ENCODE assay signal across 8 cellular contexts in the genomic region with DNA sequence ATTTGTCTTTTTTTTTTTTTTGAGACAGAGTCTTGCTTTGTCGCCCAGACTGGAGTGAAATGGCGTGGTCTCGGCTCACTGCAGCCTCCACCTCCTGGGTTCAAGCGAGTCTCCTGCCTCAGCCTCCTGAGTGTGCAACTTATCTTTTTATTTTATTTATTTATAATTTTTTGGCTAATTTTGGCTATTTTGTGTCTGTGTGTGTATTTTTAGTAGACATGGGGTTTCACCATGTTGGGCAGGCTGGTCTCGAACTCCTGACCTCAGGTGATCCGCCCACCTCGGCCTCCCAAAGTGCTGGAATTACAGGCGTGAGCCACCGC. TPM values are rescaled to one million over a fixed set of nuclear protein-coding genes. Genes with fewer than 3 reads are reported as not detected.
A peak's percentile ranks its signal among the peaks of the same experiment; 100 is the strongest.
DNase-seq lines count a peak whose midpoint lies in the region; ATAC-seq, FAIRE-seq and TF ChIP-seq lines count a peak whose summit lies in the region.
"Not testable (repeated sequence)": the region's sequence is repeated elsewhere in the genome, so short reads cannot be mapped to it uniquely, and the experiment has no call there.

No MANE protein-coding gene starts in this region.

- CTCF ChIA-PET in CD4-positive, alpha-beta memory T cell (lab: Charles Lee; ENCODE audit: partially characterized antibody) = interaction anchor here (0.6 to 5.5 kb wide), 10 partner anchors 13 to 98 kb away, joined by 3 to 40 read pairs (median 6); no protein-coding TSS in a partner anchor
- CTCF ChIA-PET in activated CD4-positive, alpha-beta T cell treated with anti-CD3 and anti-CD28 coated beads for 36 hours (lab: Charles Lee) = interaction anchor here (0.8 to 3.6 kb wide), 4 partner anchors 16 to 224 kb away, joined by 3 to 17 read pairs (median 6); no protein-coding TSS in a partner anchor
- CTCF ChIA-PET in K562 (lab: Yijun Ruan, JAX; ENCODE audit: low intra/inter-chr PET ratio) = interaction anchor here (0.7 kb wide), 1 partner anchor 433 kb away, joined by 4 read pairs; no protein-coding TSS in a partner anchor

- peaks cover 23 to 77% (median 45%) of the 10 kb centered on the region in 4 donors for H3K4me1 Mint-ChIP-seq in CD4-positive, alpha-beta memory T cell
- H3K4me1 Mint-ChIP-seq in activated CD4-positive, alpha-beta T cell treated with anti-CD3 and anti-CD28 coated beads for 36 hours = peaks cover 69% of the 10 kb centered on the region
- not testable (repeated sequence) for H3K4me1 Mint-ChIP-seq in progenitor cell of endocrine pancreas (ENCODE audit: low read depth)

- peak overlapping the region; percentile 91 for H3K27ac ChIP-seq in CD4-positive, alpha-beta memory T cell (ENCODE audit: low read depth, low read length)
- H3K27ac ChIP-seq in Karpas-422 (ENCODE audit: low read length) (0 out of 2 replicates have a peak overlapping the region, but pooled peaks have one; percentile 26), K562 (ENCODE audit: extremely low read depth, low read depth, low read length) (peak overlapping the region; percentile 93), lower lobe of right lung (peak overlapping the region; percentile 91), tibial nerve (peak overlapping the region; percentile 49 to 95 (median 90))

- not testable (repeated sequence) for TF ChIP-seq CTCF in K562 (IDR thresholded peaks at IDR 0.05 in 2 of 3, conservative IDR thresholded peaks at IDR 0.05 in 1 of 3; ENCODE audit: insufficient read depth in 2 of 3, low read depth in 1 of 3, low read length in 3 of 3); fibroblast of mammary gland (conservative IDR thresholded peaks at IDR 0.05; ENCODE audit: control insufficient read depth, insufficient read depth, low read depth, low read length); lower lobe of right lung (IDR thresholded peaks at IDR 0.05); progenitor cell of endocrine pancreas (IDR thresholded peaks at IDR 0.05; ENCODE audit: unreplicated experiment); tibial nerve (IDR thresholded peaks at IDR 0.05)

- not testable (repeated sequence) for ATAC-seq in activated CD4-positive, alpha-beta T cell treated with anti-CD3 and anti-CD28 coated beads for 36 hours; K562; lower lobe of right lung

- not testable (repeated sequence) for H3K9me1 ChIP-seq in K562 (ENCODE audit: control insufficient read depth, insufficient read depth, low read length)

- not testable (repeated sequence) for H3K79me2 ChIP-seq in Karpas-422 (ENCODE audit: low read length); K562 (ENCODE audit: control insufficient read depth, insufficient read depth, low read length)

- H3K4me3 Mint-ChIP-seq in CD4-positive, alpha-beta memory T cell = peak overlapping the region; percentile 85 to 92 (median 88)
- H3K4me3 Mint-ChIP-seq in activated CD4-positive, alpha-beta T cell treated with anti-CD3 and anti-CD28 coated beads for 36 hours = peak overlapping the region; percentile 74
- H3K4me3 Mint-ChIP-seq in progenitor cell of endocrine pancreas (ENCODE audit: low read depth) = peak overlapping the region; percentile 78

- WGBS in K562 (ENCODE audit: insufficient coverage, low coverage, missing lambda C conversion rate) = 50% methylated on average over 9 of the region's 9 CpGs
- WGBS in tibial nerve, 2 donors = 55 to 58% methylated on average over 9 of the region's 9 CpGs

- not testable (repeated sequence) for H4K20me1 ChIP-seq in Karpas-422 (ENCODE audit: insufficient read depth, low read depth, low read length); K562 (replicated peaks; ENCODE audit: control insufficient read depth, insufficient read depth, low read length)

- not testable (repeated sequence) for BruUV-seq in K562 (replicated peaks; lab: Mats Ljungman, UMichigan)

- FAIRE-seq in K562 (lab: Jason Lieb, UNC) = not testable (repeated sequence)

- H3K9ac ChIP-seq in Karpas-422 (ENCODE audit: low read length) (peak overlapping the region; percentile 70), K562 (ENCODE audit: insufficient read depth in 1 of 2, low read depth in 2 of 2, low read length in 2 of 2) (peak overlapping the region; percentile 76 to 82; a peak in 3 of 4 replicates)

- not testable (repeated sequence) for H3K27me3 ChIP-seq in CD4-positive, alpha-beta memory T cell (ENCODE audit: insufficient read depth, low read length); Karpas-422 (ENCODE audit: low read length); K562 (ENCODE audit: control insufficient read depth in 2 of 2, insufficient read depth in 2 of 2, low read length in 2 of 2); lower lobe of right lung (ENCODE audit: low read depth); tibial nerve

- POLR2A ChIA-PET in CD4-positive, alpha-beta memory T cell (lab: Charles Lee; ENCODE audit: partially characterized antibody) = interaction anchor here (0.7 to 21.2 kb wide), 19 partner anchors 9 to 304 kb away, joined by 3 to 743 read pairs (median 5); a partner anchor contains a TSS
- POLR2A ChIA-PET in activated CD4-positive, alpha-beta T cell treated with anti-CD3 and anti-CD28 coated beads for 36 hours (lab: Charles Lee) = interaction anchor here (0.6 to 1.5 kb wide), 6 partner anchors 11 to 1029 kb away, joined by 3 to 12 read pairs (median 6); no protein-coding TSS in a partner anchor
- POLR2A ChIA-PET in K562 (lab: Yijun Ruan, JAX) = interaction anchor here (0.6 to 1.6 kb wide), 5 partner anchors 15 to 164 kb away, joined by 3 to 5 read pairs (median 3); no protein-coding TSS in a partner anchor

- TF ChIP-seq POLR2A in K562 (conservative IDR thresholded peaks at IDR 0.05) = 0 out of 2 replicates have a peak, but pooled peaks have one; percentile 8
- not testable (repeated sequence) for TF ChIP-seq POLR2A in tibial nerve (IDR thresholded peaks at IDR 0.05)

- DNase-seq in CD4-positive, alpha-beta memory T cell; Karpas-422; activated CD4-positive, alpha-beta T cell treated with anti-CD3 and anti-CD28 coated beads for 36 hours; K562 (ENCODE audit: extremely low read depth in 1 of 4, low spot score in 3 of 4); fibroblast of mammary gland (ENCODE audit: low read depth); lower lobe of right lung; progenitor cell of endocrine pancreas (ENCODE audit: low spot score, unreplicated experiment); tibial nerve (ENCODE audit: low spot score in 2 of 2): not testable (repeated sequence)

- not testable (repeated sequence) for H3K9me3 Mint-ChIP-seq in CD4-positive, alpha-beta memory T cell; progenitor cell of endocrine pancreas (ENCODE audit: low read depth)
- peaks cover 12% of the 10 kb centered on the region for H3K9me3 Mint-ChIP-seq in activated CD4-positive, alpha-beta T cell treated with anti-CD3 and anti-CD28 coated beads for 36 hours (ENCODE audit: low read depth)

- not testable (repeated sequence) for TF ChIP-seq EP300 in K562 (IDR thresholded peaks at IDR 0.05; ENCODE audit: low read length); tibial nerve (IDR thresholded peaks at IDR 0.05)

- TF ChIP-seq RAD21 in K562 (CRISPR knock-in tag; conservative IDR thresholded peaks at IDR 0.05 in 1 of 2, IDR thresholded peaks at IDR 0.05 in 1 of 2) = not testable (repeated sequence)

- peak overlapping the region in 1 of 2 donors; percentile 42 for H3K4me3 ChIP-seq in CD4-positive, alpha-beta memory T cell (ENCODE audit: low read length in 2 of 2)
- H3K4me3 ChIP-seq in Karpas-422 (ENCODE audit: low read length) (peak overlapping the region; percentile 66), K562 (peak overlapping the region; percentile 44), fibroblast of mammary gland (ENCODE audit: control insufficient read depth, low read depth, low read length) (peak overlapping the region; percentile 59), lower lobe of right lung (peak overlapping the region; percentile 53), tibial nerve (peak overlapping the region in 3 of 4 donors; percentile 24 to 52 (median 46))

- H3K4me2 ChIP-seq in Karpas-422 (ENCODE audit: low read depth, low read length, poor library complexity, severe bottlenecking) = peak overlapping the region; percentile 89
- H3K4me2 ChIP-seq in K562 (ENCODE audit: insufficient read depth, low read length) = peak overlapping the region; percentile 85

- H3K27ac Mint-ChIP-seq in CD4-positive, alpha-beta memory T cell = peak overlapping the region; percentile 95 to 99 (median 99)
- H3K27ac Mint-ChIP-seq in activated CD4-positive, alpha-beta T cell treated with anti-CD3 and anti-CD28 coated beads for 36 hours = peak overlapping the region; percentile 98
- H3K27ac Mint-ChIP-seq in progenitor cell of endocrine pancreas = peak overlapping the region; percentile 98

- H3K36me3 Mint-ChIP-seq in CD4-positive, alpha-beta memory T cell; progenitor cell of endocrine pancreas (ENCODE audit: insufficient read depth): not testable (repeated sequence)
- H3K36me3 Mint-ChIP-seq in activated CD4-positive, alpha-beta T cell treated with anti-CD3 and anti-CD28 coated beads for 36 hours (ENCODE audit: low read depth) = peaks cover 25% of the 10 kb centered on the region

- not testable (repeated sequence) for H3K9me2 ChIP-seq in Karpas-422 (replicated peaks; ENCODE audit: insufficient read depth, low read length)

- H3K4me1 ChIP-seq in CD4-positive, alpha-beta memory T cell (ENCODE audit: insufficient read depth, low read length) = peaks cover 60% of the 10 kb centered on the region
- H3K4me1 ChIP-seq in Karpas-422 (ENCODE audit: low read length); K562 (replicated peaks in 1 of 2; ENCODE audit: control insufficient read depth in 2 of 2, insufficient read depth in 2 of 2, low read length in 2 of 2); tibial nerve: not testable (repeated sequence)
- H3K4me1 ChIP-seq in lower lobe of right lung = peaks cover 31% of the 10 kb centered on the region

- peak overlapping the region; percentile 80 for H2AFZ ChIP-seq in Karpas-422 (ENCODE audit: low read length)
- H2AFZ ChIP-seq in K562 (ENCODE audit: low read depth, low read length) = peak overlapping the region; percentile 90

- H3K36me3 ChIP-seq in CD4-positive, alpha-beta memory T cell (ENCODE audit: insufficient read depth, low read length); Karpas-422 (ENCODE audit: insufficient read depth, low read length); K562 (ENCODE audit: control insufficient read depth, insufficient read depth, low read length); lower lobe of right lung; tibial nerve: not testable (repeated sequence)

- H3K27me3 Mint-ChIP-seq in CD4-positive, alpha-beta memory T cell; activated CD4-positive, alpha-beta T cell treated with anti-CD3 and anti-CD28 coated beads for 36 hours: not testable (repeated sequence)
- H3K27me3 Mint-ChIP-seq in progenitor cell of endocrine pancreas = peaks cover 14% of the 10 kb centered on the region

- not testable (repeated sequence) for H3K9me3 ChIP-seq in CD4-positive, alpha-beta memory T cell (ENCODE audit: control insufficient read depth in 1 of 2, low read length in 2 of 2); Karpas-422 (ENCODE audit: low read length); K562 (replicated peaks; ENCODE audit: control insufficient read depth, insufficient read depth, low read depth, low read length); lower lobe of right lung; tibial nerve

- in situ Hi-C loops in K562 (cut with MboI) = not testable (repeated sequence)

- intact Hi-C loops in CD4-positive, alpha-beta memory T cell (cut with micrococcal nuclease) = loop anchor here (1.0 kb wide), 5 partner anchors 16 to 201 kb away; a partner anchor contains a TSS
- intact Hi-C loops in activated CD4-positive, alpha-beta T cell treated with anti-CD3 and anti-CD28 coated beads for 36 hours (cut with DNase I, micrococcal nuclease) = loop anchor here (1.0 to 10.0 kb wide), 9 partner anchors 8 to 1058 kb away; a partner anchor contains a TSS
- intact Hi-C loops in K562 (cut with micrococcal nuclease) = loop anchor here (1.0 kb wide), 2 partner anchors 14 to 20 kb away; no protein-coding TSS in a partner anchor
- intact Hi-C loops in lower lobe of right lung (cut with DNase I) = not testable (repeated sequence)

RNA-seq across cellular contexts. Expression of a gene that starts 27.4 kb away (rescaled TPM):
- total RNA-seq in CD4-positive, alpha-beta memory T cell = 1,000 to 10,000 TPM; 1,097 to 1,122 TPM
- 1,000 to 10,000 TPM; 2,441 to 3,541 TPM for polyA plus RNA-seq in CD4-positive, alpha-beta memory T cell
- total RNA-seq in Karpas-422 (2014; rRNA removed; shearing (Covaris generic); ENCODE audit: low replicate concordance) = 306 and 677 TPM in 2 replicates
- 100 to 1,000 TPM; 451 to 502 TPM for total RNA-seq in activated CD4-positive, alpha-beta T cell treated with anti-CD3 and anti-CD28 coated beads for 36 hours
- total RNA-seq in K562 (2011; cell fraction: chromatin; rRNA removed; ENCODE audit: low replicate concordance) = 20.8 and 41.1 TPM in 2 replicates
- 40.4 and 50.9 TPM in 2 replicates for total RNA-seq in K562 (2011; cell fraction: nucleolus; rRNA removed)
- total RNA-seq in K562 (2011; cell fraction: nucleoplasm; rRNA removed) = 37.3 and 46.7 TPM in 2 replicates
- 39.9 and 45.5 TPM in 2 replicates for total RNA-seq in K562 (2014; rRNA removed)
- total RNA-seq in K562 (2014; rRNA removed; fragmentation: Illumina TruSeq; extraction: Trizol) = 14.8 and 15.0 TPM in 2 replicates
- total RNA-seq in K562 (2015; rRNA removed; fragmentation: Illumina TruSeq; extraction: Trizol) = 25.0 and 25.8 TPM in 2 replicates
- 31.0 and 38.0 TPM in 2 replicates for total RNA-seq in K562 (2021)
- polyA plus RNA-seq in K562 (2011; rRNA removed) = 27.2 and 28.8 TPM in 2 replicates
- 27.0 and 45.7 TPM in 2 replicates for polyA plus RNA-seq in K562 (2011; cell fraction: cytosol; rRNA removed)
- polyA plus RNA-seq in K562 (2011; cell fraction: nucleus; rRNA removed) = 20.5 and 32.8 TPM in 2 replicates
- polyA plus RNA-seq in K562 (2012) = 27.8 and 82.4 TPM in 2 replicates
- 26.8 and 37.5 TPM in 2 replicates for polyA plus RNA-seq in K562 (2014; fragmentation: Illumina TruSeq; extraction: Trizol)
- 1 to 10 TPM; 3.2 to 4.0 TPM for polyA plus RNA-seq in K562 (2014; fragmentation: Nextera tagmentation; extraction: Ambion mirVana)
- polyA plus RNA-seq in K562 (2014; rRNA removed) = 38.4 and 38.9 TPM in 2 replicates
- 17.5 and 21.1 TPM in 2 replicates for polyA minus RNA-seq in K562 (2011; rRNA and poly(A)+ RNA removed)
- 16.8 and 17.8 TPM in 2 replicates for polyA minus RNA-seq in K562 (2011; cell fraction: cytosol; rRNA and poly(A)+ RNA removed)
- polyA minus RNA-seq in K562 (2011; cell fraction: nucleus; rRNA and poly(A)+ RNA removed) = 13.8 and 14.3 TPM in 2 replicates
- 1,079 TPM for total RNA-seq in lower lobe of right lung
- total RNA-seq in progenitor cell of endocrine pancreas = 27.6 and 28.4 TPM in 2 replicates
- total RNA-seq in tibial nerve = 100 to 1,000 TPM; 483 to 900 (median 631) TPM

RNA-seq across cellular contexts. Expression of a gene that starts 39.6 kb away (rescaled TPM):
- 10 to 100 TPM; 83.4 to 83.9 TPM for total RNA-seq in CD4-positive, alpha-beta memory T cell
- 10 to 100 TPM; 37.4 to 51.5 TPM for polyA plus RNA-seq in CD4-positive, alpha-beta memory T cell
- 48.6 and 53.9 TPM in 2 replicates for total RNA-seq in Karpas-422 (2014; rRNA removed; shearing (Covaris generic); ENCODE audit: low replicate concordance)
- 100 to 1,000 TPM in 1 of 2 experiments, 10 to 100 TPM in 1; 91.3 to 104 TPM for total RNA-seq in activated CD4-positive, alpha-beta T cell treated with anti-CD3 and anti-CD28 coated beads for 36 hours
- 62.6 and 77.3 TPM in 2 replicates for total RNA-seq in K562 (2011; cell fraction: chromatin; rRNA removed; ENCODE audit: low replicate concordance)
- 31.0 and 32.1 TPM in 2 replicates for total RNA-seq in K562 (2011; cell fraction: nucleolus; rRNA removed)
- total RNA-seq in K562 (2011; cell fraction: nucleoplasm; rRNA removed) = 44.9 and 68.0 TPM in 2 replicates
- total RNA-seq in K562 (2014; rRNA removed) (51.6 and 92.3 TPM in 2 replicates), K562 (2014; rRNA removed; fragmentation: Illumina TruSeq; extraction: Trizol) (53.9 and 57.0 TPM in 2 replicates), K562 (2015; rRNA removed; fragmentation: Illumina TruSeq; extraction: Trizol) (53.1 and 58.0 TPM in 2 replicates), K562 (2021) (96.7 and 112 TPM in 2 replicates), lower lobe of right lung (54.9 TPM), progenitor cell of endocrine pancreas (75.2 and 81.9 TPM in 2 replicates), tibial nerve (10 to 100 TPM; 38.1 to 45.2 (median 44.3) TPM)
- polyA plus RNA-seq in K562 (2011; rRNA removed) (59.6 and 77.7 TPM in 2 replicates), K562 (2014; fragmentation: Illumina TruSeq; extraction: Trizol) (70.6 and 95.1 TPM in 2 replicates), K562 (2014; fragmentation: Nextera tagmentation; extraction: Ambion mirVana) (1 to 10 TPM in 1 of 2 experiments, under 1 TPM in 1; 0.73 to 1.3 TPM), K562 (2014; rRNA removed) (59.5 and 72.0 TPM in 2 replicates)
- 61.6 and 96.6 TPM in 2 replicates for polyA plus RNA-seq in K562 (2011; cell fraction: cytosol; rRNA removed)
- polyA plus RNA-seq in K562 (2011; cell fraction: nucleus; rRNA removed) = 44.0 and 65.8 TPM in 2 replicates
- 73.0 and 116 TPM in 2 replicates for polyA plus RNA-seq in K562 (2012)
- 26.6 and 37.0 TPM in 2 replicates for polyA minus RNA-seq in K562 (2011; rRNA and poly(A)+ RNA removed)
- polyA minus RNA-seq in K562 (2011; cell fraction: cytosol; rRNA and poly(A)+ RNA removed) = 32.7 and 40.8 TPM in 2 replicates
- 14.4 and 18.4 TPM in 2 replicates for polyA minus RNA-seq in K562 (2011; cell fraction: nucleus; rRNA and poly(A)+ RNA removed)

RNA-seq across cellular contexts. Expression of a gene that starts 40.4 kb away (rescaled TPM):
- 10 to 100 TPM; 26.4 to 29.1 TPM for total RNA-seq in CD4-positive, alpha-beta memory T cell
- 1 to 10 TPM; 4.3 to 8.5 TPM for polyA plus RNA-seq in CD4-positive, alpha-beta memory T cell
- total RNA-seq in Karpas-422 (2014; rRNA removed; shearing (Covaris generic); ENCODE audit: low replicate concordance) = 14.6 and 30.6 TPM in 2 replicates
- total RNA-seq in activated CD4-positive, alpha-beta T cell treated with anti-CD3 and anti-CD28 coated beads for 36 hours = 10 to 100 TPM; 29.4 to 45.8 TPM
- total RNA-seq in K562 (2011; cell fraction: chromatin; rRNA removed; ENCODE audit: low replicate concordance) = 30.7 and 40.4 TPM in 2 replicates
- total RNA-seq in K562 (2011; cell fraction: nucleolus; rRNA removed) = 17.5 and 18.5 TPM in 2 replicates
- total RNA-seq in K562 (2011; cell fraction: nucleoplasm; rRNA removed) = 28.0 and 48.3 TPM in 2 replicates
- total RNA-seq in K562 (2014; rRNA removed) (25.3 and 27.7 TPM in 2 replicates), K562 (2014; rRNA removed; fragmentation: Illumina TruSeq; extraction: Trizol) (22.5 and 23.5 TPM in 2 replicates), K562 (2015; rRNA removed; fragmentation: Illumina TruSeq; extraction: Trizol) (31.9 and 33.6 TPM in 2 replicates), K562 (2021) (28.8 and 31.4 TPM in 2 replicates), lower lobe of right lung (7.5 TPM), progenitor cell of endocrine pancreas (16.6 and 19.7 TPM in 2 replicates), tibial nerve (10 to 100 TPM in 1 of 4 donors, 1 to 10 TPM in 3; 8.0 to 10.3 (median 8.8) TPM)
- polyA plus RNA-seq in K562 (2011; rRNA removed) (38.6 and 44.3 TPM in 2 replicates), K562 (2014; fragmentation: Illumina TruSeq; extraction: Trizol) (52.2 and 59.6 TPM in 2 replicates), K562 (2014; fragmentation: Nextera tagmentation; extraction: Ambion mirVana) (10 to 100 TPM; 23.9 to 26.6 TPM), K562 (2014; rRNA removed) (34.6 and 38.0 TPM in 2 replicates)
- polyA plus RNA-seq in K562 (2011; cell fraction: cytosol; rRNA removed) = 57.5 and 64.8 TPM in 2 replicates
- 41.6 and 45.0 TPM in 2 replicates for polyA plus RNA-seq in K562 (2011; cell fraction: nucleus; rRNA removed)
- 19.5 and 24.7 TPM in 2 replicates for polyA plus RNA-seq in K562 (2012)
- 46.0 and 47.8 TPM in 2 replicates for polyA minus RNA-seq in K562 (2011; rRNA and poly(A)+ RNA removed)
- 13.3 and 18.6 TPM in 2 replicates for polyA minus RNA-seq in K562 (2011; cell fraction: cytosol; rRNA and poly(A)+ RNA removed)
- polyA minus RNA-seq in K562 (2011; cell fraction: nucleus; rRNA and poly(A)+ RNA removed) = 12.8 and 21.0 TPM in 2 replicates

RNA-seq across cellular contexts. Expression of a gene that starts 54.5 kb away (rescaled TPM):
- 10 to 100 TPM; 60.8 to 66.8 TPM for total RNA-seq in CD4-positive, alpha-beta memory T cell
- polyA plus RNA-seq in CD4-positive, alpha-beta memory T cell = 10 to 100 TPM in 1 of 2 donors, 1 to 10 TPM in 1; 7.5 to 46.6 TPM
- 14.4 and 26.0 TPM in 2 replicates for total RNA-seq in Karpas-422 (2014; rRNA removed; shearing (Covaris generic); ENCODE audit: low replicate concordance)
- total RNA-seq in activated CD4-positive, alpha-beta T cell treated with anti-CD3 and anti-CD28 coated beads for 36 hours = 100 to 1,000 TPM in 1 of 2 experiments, 10 to 100 TPM in 1; 100.0 to 105 TPM
- 106 and 144 TPM in 2 replicates for total RNA-seq in K562 (2011; cell fraction: chromatin; rRNA removed; ENCODE audit: low replicate concordance)
- 68.8 and 74.0 TPM in 2 replicates for total RNA-seq in K562 (2011; cell fraction: nucleolus; rRNA removed)
- 67.5 and 78.2 TPM in 2 replicates for total RNA-seq in K562 (2011; cell fraction: nucleoplasm; rRNA removed)
- total RNA-seq in K562 (2014; rRNA removed) (149 and 166 TPM in 2 replicates), K562 (2014; rRNA removed; fragmentation: Illumina TruSeq; extraction: Trizol) (102 and 114 TPM in 2 replicates), K562 (2015; rRNA removed; fragmentation: Illumina TruSeq; extraction: Trizol) (137 and 138 TPM in 2 replicates), K562 (2021) (120 and 138 TPM in 2 replicates), lower lobe of right lung (40.0 TPM), progenitor cell of endocrine pancreas (72.0 and 78.7 TPM in 2 replicates), tibial nerve (10 to 100 TPM; 31.4 to 64.5 (median 36.9) TPM)
- polyA plus RNA-seq in K562 (2011; rRNA removed) (47.4 and 53.0 TPM in 2 replicates), K562 (2014; fragmentation: Illumina TruSeq; extraction: Trizol) (193 and 194 TPM in 2 replicates), K562 (2014; fragmentation: Nextera tagmentation; extraction: Ambion mirVana) (10 to 100 TPM; 41.6 to 43.5 TPM), K562 (2014; rRNA removed) (91.6 and 95.4 TPM in 2 replicates)
- polyA plus RNA-seq in K562 (2011; cell fraction: cytosol; rRNA removed) = 55.5 and 68.2 TPM in 2 replicates
- 107 and 119 TPM in 2 replicates for polyA plus RNA-seq in K562 (2011; cell fraction: nucleus; rRNA removed)
- 94.3 and 135 TPM in 2 replicates for polyA plus RNA-seq in K562 (2012)
- 64.1 and 88.2 TPM in 2 replicates for polyA minus RNA-seq in K562 (2011; rRNA and poly(A)+ RNA removed)
- polyA minus RNA-seq in K562 (2011; cell fraction: cytosol; rRNA and poly(A)+ RNA removed) = 70.7 and 87.6 TPM in 2 replicates
- 30.8 and 44.9 TPM in 2 replicates for polyA minus RNA-seq in K562 (2011; cell fraction: nucleus; rRNA and poly(A)+ RNA removed)

Comparison
In these comparisons a context has a peak if more than half of its experiments do, and no peak if none do; other contexts are left out.
1. H3K27ac ChIP-seq: peak in every context shown above with its lines; median percentile 93 in K562; 91 in CD4-positive, alpha-beta memory T cell; 91 in lower lobe of right lung; 90 in tibial nerve; 26 in Karpas-422.